In genomic region chr1:182196897-182197546, GRCh38 we compare ENCODE assay signal across 22 cellular contexts.
DNase-seq lines count a peak whose midpoint lies in the region; ATAC-seq, FAIRE-seq and TF ChIP-seq lines count a peak whose summit lies in the region.
"Had no signal": no experiment of that assay in that cellular context is flagged by ENCODE, and none has a peak within 500 bp of the region (broad histone marks: within the 10 kb centered on the region; RNA-seq: fewer than 3 reads in every experiment).

No MANE protein-coding gene starts in this region.

- no peaks in the 10 kb centered on the region for H3K79me2 ChIP-seq in astrocyte (ENCODE audit: insufficient read depth, low read length)

- in situ Hi-C loops in transverse colon (cut with MboI; ENCODE audit: low pct_ligation_motif_present in 1 of 4, low pct_unique_long_range_greater_than_20kb in 1 of 4, low sequenced_read_pairs in 3 of 4), result loop anchor here in 1 of 4 donors (5.0 kb wide), 1 partner anchor 50 kb away; no protein-coding TSS in a partner anchor

- H3K4me3 ChIP-seq in astrocyte (ENCODE audit: insufficient read depth, low read depth, low read length), result no peak overlapping the region
- no peak overlapping the region for H3K4me3 ChIP-seq in prostate gland
- no peak overlapping the region for H3K4me3 ChIP-seq in transverse colon

- H3K27me3 ChIP-seq in astrocyte (ENCODE audit: insufficient read depth, low read length) (peaks cover 4% of the 10 kb centered on the region), prostate gland (replicated peaks; ENCODE audit: insufficient read depth) (no peaks in the 10 kb centered on the region), transverse colon (no peaks in the 10 kb centered on the region)

- H3K36me3 ChIP-seq in astrocyte (ENCODE audit: insufficient read depth, low read length) (no peaks in the 10 kb centered on the region), prostate gland (no peaks in the 10 kb centered on the region), transverse colon (no peaks in the 10 kb centered on the region)

- H3K9me3 Mint-ChIP-seq in astrocyte (ENCODE audit: unreplicated experiment), result no peaks in the 10 kb centered on the region
- H3K9me3 Mint-ChIP-seq: memory B cell had no signal

- no peak overlapping the region for H3K27ac Mint-ChIP-seq in astrocyte (ENCODE audit: unreplicated experiment)
- H3K27ac Mint-ChIP-seq: activated CD4-positive, alpha-beta T cell treated with anti-CD3 and anti-CD28 coated beads, Interleukin-2, amount 10 ng/mL, durations not matched to agents 7 days and 5 days; memory B cell; naive thymus-derived CD4-positive, alpha-beta T cell had no signal

- H3K4me2 ChIP-seq in astrocyte (ENCODE audit: low read length), result no peak overlapping the region

- no peak for DNase-seq in astrocyte (ENCODE audit: low read depth)
- no peak for DNase-seq in Right ventricle myocardium superior
- no peak for DNase-seq in prostate gland (ENCODE audit: low spot score)
- DNase-seq in transverse colon, result no peak
- no peak for DNase-seq in retina
- no peak for DNase-seq in GM12891 (ENCODE audit: insufficient read length, low spot score)
- no peak for DNase-seq in AG08395 (ENCODE audit: low spot score)
- DNase-seq: activated CD4-positive, alpha-beta T cell treated with anti-CD3 and anti-CD28 coated beads, Interleukin-2, amount 10 ng/mL, durations not matched to agents 7 days and 5 days; activated CD8-positive, alpha-beta memory T cell treated with anti-CD3 and anti-CD28 coated beads, Interleukin-2, amount 50 U/mL, for 48 hours; activated effector memory CD4-positive, alpha-beta T cell treated with anti-CD3 and anti-CD28 coated beads, Interleukin-2, amount 50 U/mL, for 16 hours; cerebellar nuclear complex; COR-L47; head of caudate nucleus; naive thymus-derived CD4-positive, alpha-beta T cell; NCI-H1048; NCI-H2029 treated with DMSO at 0.1 percent for 48 hours; posterior cingulate gyrus; RPMI8226; stimulated activated CD4-positive, alpha-beta T cell treated with anti-CD3 and anti-CD28 coated beads, Interleukin-4, amount 100 ng/mL, for 4 hours; SW 1271 had no signal

- H3K9ac ChIP-seq in astrocyte (ENCODE audit: low read length), result no peak overlapping the region

- WGBS in prostate gland, result 46% methylated on average over 4 of the region's 4 CpGs
- WGBS in transverse colon (ENCODE audit: low coverage in 1 of 2), 2 donors, result 32 to 63% methylated on average over 4 of the region's 4 CpGs

- TF ChIP-seq POLR2A in prostate gland (IDR thresholded peaks at IDR 0.05), result no peak
- TF ChIP-seq POLR2A in transverse colon (IDR thresholded peaks at IDR 0.05), result no peak
- TF ChIP-seq POLR2A in GM12891 (IDR thresholded peaks at IDR 0.05; ENCODE audit: low read depth, low read length), result no peak

- peaks cover 10% of the 10 kb centered on the region for H3K27me3 Mint-ChIP-seq in astrocyte (ENCODE audit: low read depth, unreplicated experiment)

- H3K4me1 ChIP-seq in astrocyte (ENCODE audit: insufficient read depth, low read length) (no peaks in the 10 kb centered on the region), prostate gland (replicated peaks) (no peaks in the 10 kb centered on the region), transverse colon (peaks cover 0 to 2% (median 0%) of the 10 kb centered on the region in 4 donors)

- intact Hi-C loops in Right ventricle myocardium superior (cut with DNase I), result loop anchor here (10.0 kb wide), 1 partner anchor 52 kb away; no protein-coding TSS in a partner anchor
- intact Hi-C loops in prostate gland (cut with DNase I), result no loop called here
- intact Hi-C loops in transverse colon (cut with DNase I; ENCODE audit: low total_unique reads), result no loop called here

- ATAC-seq in Right ventricle myocardium superior (ENCODE audit: poor library complexity) (peak; percentile 80), HG03159 (IDR thresholded peaks at IDR 0.05; ENCODE audit: unreplicated experiment) (no peak)
- ATAC-seq: naive thymus-derived CD4-positive, alpha-beta T cell had no signal

- no peak overlapping the region for H3K27ac ChIP-seq in astrocyte (ENCODE audit: low read depth, low read length)
- peak overlapping the region; percentile 7 to 36 for H3K27ac ChIP-seq in prostate gland
- peak overlapping the region; percentile 37 to 61 (median 52) for H3K27ac ChIP-seq in transverse colon

- FAIRE-seq in astrocyte (lab: Jason Lieb, UNC) (peak; percentile 20), GM12891 (lab: Jason Lieb, UNC) (no peak)

- H2AFZ ChIP-seq in astrocyte (ENCODE audit: low read depth, low read length), result no peak overlapping the region

- TF ChIP-seq EP300 in transverse colon (IDR thresholded peaks at IDR 0.05; ENCODE audit: low read depth), result no peak

- H3K4me3 Mint-ChIP-seq in astrocyte (ENCODE audit: unreplicated experiment), result no peak overlapping the region
- H3K4me3 Mint-ChIP-seq: activated CD4-positive, alpha-beta T cell treated with anti-CD3 and anti-CD28 coated beads, Interleukin-2, amount 10 ng/mL, durations not matched to agents 7 days and 5 days; memory B cell; naive thymus-derived CD4-positive, alpha-beta T cell had no signal

- H4K20me1 ChIP-seq in astrocyte (ENCODE audit: insufficient read depth, low read length), result no peaks in the 10 kb centered on the region

- no peaks in the 10 kb centered on the region for H3K4me1 Mint-ChIP-seq in astrocyte (ENCODE audit: low read depth, unreplicated experiment)
- H3K4me1 Mint-ChIP-seq: activated CD4-positive, alpha-beta T cell treated with anti-CD3 and anti-CD28 coated beads, Interleukin-2, amount 10 ng/mL, durations not matched to agents 7 days and 5 days; memory B cell had no signal

- no peak for TF ChIP-seq CTCF in astrocyte (IDR thresholded peaks at IDR 0.05; ENCODE audit: insufficient read depth, low read depth, low read length)
- TF ChIP-seq CTCF in prostate gland (IDR thresholded peaks at IDR 0.05), result no peak
- no peak for TF ChIP-seq CTCF in transverse colon (IDR thresholded peaks at IDR 0.05)

- peaks cover 2% of the 10 kb centered on the region for H3K36me3 Mint-ChIP-seq in astrocyte (ENCODE audit: low read depth, unreplicated experiment)
- H3K36me3 Mint-ChIP-seq: memory B cell; naive thymus-derived CD4-positive, alpha-beta T cell had no signal

- H3K9me3 ChIP-seq in astrocyte (ENCODE audit: insufficient read depth, low read depth, low read length), result no peaks in the 10 kb centered on the region
- no peaks in the 10 kb centered on the region for H3K9me3 ChIP-seq in prostate gland
- H3K9me3 ChIP-seq in transverse colon, result no peaks in the 10 kb centered on the region

TF ChIP-seq in GM12891, 5 proteins besides CTCF, POLR2A, EP300 and RAD21:
- TF ChIP-seq POU2F2 (IDR thresholded peaks at IDR 0.05; ENCODE audit: low read depth, low read length), result no peak
- TF ChIP-seq POLR2AphosphoS5 (IDR thresholded peaks at IDR 0.05; ENCODE audit: low read depth, low read length), result no peak
- TF ChIP-seq TAF1 (IDR thresholded peaks at IDR 0.05; ENCODE audit: low read depth, low read length), result no peak
- TF ChIP-seq SPI1 (IDR thresholded peaks at IDR 0.05; ENCODE audit: low read depth, low read length), result no peak
- no peak for TF ChIP-seq PAX5 (IDR thresholded peaks at IDR 0.05; ENCODE audit: insufficient read depth, low read length, severe bottlenecking)
TF ChIP-seq in GM12891: peak in this region for 0.
